In the genomic region with DNA sequence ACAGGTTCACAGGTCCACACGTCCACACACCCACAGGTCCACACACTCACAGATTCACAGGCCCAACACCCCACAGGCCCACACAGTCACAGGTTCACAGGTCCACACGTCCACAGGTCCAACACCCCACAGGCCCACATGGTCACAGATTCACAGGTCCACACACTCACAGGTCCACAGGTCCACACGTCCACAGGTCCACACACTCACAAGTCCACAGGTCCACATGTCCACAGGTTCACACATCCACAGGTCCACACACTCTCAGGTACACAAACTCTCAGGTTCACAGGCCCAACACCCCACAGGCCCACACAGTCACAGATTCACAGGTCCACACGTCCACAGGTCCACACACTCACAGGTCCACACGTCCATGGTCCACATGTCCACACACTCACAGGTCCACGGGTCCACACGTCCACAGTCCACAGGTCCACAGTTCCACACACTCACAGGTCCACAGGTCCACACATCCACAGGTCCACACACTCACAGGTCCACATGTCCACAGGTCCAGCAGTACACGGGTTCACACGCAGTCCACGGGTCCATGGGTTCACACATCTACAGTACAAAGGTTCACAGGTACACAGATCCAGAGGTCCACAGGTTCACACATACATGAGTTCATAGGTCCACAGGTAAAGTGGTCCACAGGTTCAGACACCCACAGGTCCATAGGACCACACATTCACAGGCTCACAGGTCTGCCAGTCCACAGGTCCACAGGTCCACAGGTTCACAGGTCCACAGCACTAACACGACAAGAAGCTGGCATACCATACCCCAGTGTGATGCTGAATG, we compare ENCODE assay signal across 11 cellular contexts. TPM values are rescaled to one million over a fixed set of nuclear protein-coding genes. Genes with fewer than 3 reads are reported as not detected.
DNase-seq lines count a peak whose midpoint lies in the region; ATAC-seq, FAIRE-seq and TF ChIP-seq lines count a peak whose summit lies in the region.
"Had no signal": no experiment of that assay in that cellular context is flagged by ENCODE, and none has a peak within 500 bp of the region (broad histone marks: within the 10 kb centered on the region; RNA-seq: fewer than 3 reads in every experiment).

No MANE protein-coding gene starts in this region.

- TF ChIP-seq CTCF in H1 (IDR thresholded peaks at IDR 0.05; ENCODE audit: control extremely low read depth in 1 of 3, insufficient read depth in 1 of 3, low read depth in 1 of 3, low read length in 3 of 3) (no peak), osteocyte (IDR thresholded peaks at IDR 0.05) (no peak), SK-N-SH (IDR thresholded peaks at IDR 0.05) (no peak), prostate gland (IDR thresholded peaks at IDR 0.05) (no peak)

- peak overlapping the region; percentile 97 for H3K27ac Mint-ChIP-seq in stimulated activated naive CD8-positive, alpha-beta T cell treated with anti-CD3 and anti-CD28 coated beads, Interleukin-15, Interleukin-2, amounts not matched to agents 100 ng/mL and 50 ng/mL, for 24 hours
- peak overlapping the region; percentile 97 for H3K27ac Mint-ChIP-seq in osteocyte (ENCODE audit: unreplicated experiment)

- H3K27me3 ChIP-seq in H1 (replicated peaks in 1 of 4; ENCODE audit: control insufficient read depth in 3 of 4, extremely low read depth in 1 of 4, insufficient read depth in 3 of 4, low read length in 3 of 4): no peaks in the 10 kb centered on the region
- H3K27me3 ChIP-seq in aorta (ENCODE audit: control insufficient read depth in 1 of 2, insufficient read depth in 2 of 2, low read length in 1 of 2): no peaks in the 10 kb centered on the region
- no peaks in the 10 kb centered on the region for H3K27me3 ChIP-seq in SK-N-SH (ENCODE audit: insufficient read depth)
- H3K27me3 ChIP-seq in prostate gland (replicated peaks; ENCODE audit: insufficient read depth): peaks cover 4% of the 10 kb centered on the region

- no peak overlapping the region for H3K18ac ChIP-seq in H1 (ENCODE audit: extremely low read depth, low read length)

- no peak for TF ChIP-seq EP300 in H1 (IDR thresholded peaks at IDR 0.05; ENCODE audit: borderline replicate concordance in 1 of 2, low read depth in 2 of 2, low read length in 2 of 2)
- TF ChIP-seq EP300 in SK-N-SH (IDR thresholded peaks at IDR 0.05; ENCODE audit: borderline replicate concordance in 1 of 2, low read depth in 1 of 2, low read length in 1 of 2): no peak

- no peak overlapping the region for H3K9ac ChIP-seq in H1 (replicated peaks in 1 of 4; ENCODE audit: extremely low read depth in 1 of 4, low read depth in 3 of 4, low read length in 3 of 4)
- H3K9ac ChIP-seq in SK-N-SH: no peak overlapping the region

- TF ChIP-seq RAD21 in H1 (IDR thresholded peaks at IDR 0.05 in 1 of 2, conservative IDR thresholded peaks at IDR 0.05 in 1 of 2; ENCODE audit: low read depth in 2 of 2, low read length in 2 of 2) (no peak), SK-N-SH (IDR thresholded peaks at IDR 0.05; ENCODE audit: low read length) (no peak)

- no peak overlapping the region for H3K14ac ChIP-seq in H1 (ENCODE audit: insufficient read length)

- no peak overlapping the region for H4K91ac ChIP-seq in H1 (replicated peaks; ENCODE audit: insufficient read length, low read length)

- WGBS in H1 (ENCODE audit: extremely low coverage in 1 of 2, insufficient coverage in 1 of 2, insufficient read length in 1 of 2, insufficient replicate concordance in 2 of 2, low coverage in 1 of 2, low lambda C conversion rate in 2 of 2, missing lambda C conversion rate in 1 of 2), 2 experiments: 86% methylated on average over 11 of the region's 11 CpGs; no CpG with 5 or more reads in 1 of the 2 experiments
- WGBS in aorta, 2 donors: 86% methylated on average over 11 of the region's 11 CpGs
- WGBS in SK-N-SH (ENCODE audit: low lambda C conversion rate): 72% methylated on average over 11 of the region's 11 CpGs
- 98% methylated on average over 10 of the region's 11 CpGs for WGBS in prostate gland

- no peaks in the 10 kb centered on the region for H3K79me2 ChIP-seq in H1 (ENCODE audit: control insufficient read depth in 1 of 2, insufficient read depth in 2 of 2, low read length in 2 of 2)
- no peaks in the 10 kb centered on the region for H3K79me2 ChIP-seq in SK-N-SH (ENCODE audit: insufficient read depth)

- H2AFZ ChIP-seq in H1 (ENCODE audit: low read length) (no peak overlapping the region), SK-N-SH (ENCODE audit: low read depth) (no peak overlapping the region)

- H3K4me3 ChIP-seq in H1 (ENCODE audit: extremely low read depth in 1 of 4, insufficient read depth in 2 of 4, low read depth in 3 of 4, low read length in 4 of 4): no peak overlapping the region; a peak in 2 of 8 replicates
- no peak overlapping the region for H3K4me3 ChIP-seq in aorta (ENCODE audit: low read length in 2 of 2)
- no peak overlapping the region for H3K4me3 ChIP-seq in SK-N-SH (ENCODE audit: low read depth in 2 of 2, low read length in 1 of 2)
- H3K4me3 ChIP-seq in prostate gland: no peak overlapping the region

- H2AK5ac ChIP-seq in H1 (ENCODE audit: low read depth, low read length): peak overlapping the region; percentile 72; the same call in 1 of the 2 replicates

- no peak for FAIRE-seq in H1 (lab: Jason Lieb, UNC)

- POLR2A ChIA-PET in H1 (lab: Charles Lee; ENCODE audit: partially characterized antibody): no interaction called here
- POLR2A ChIA-PET in SK-N-SH (lab: Yijun Ruan, JAX): no interaction called here

- H3K27ac ChIP-seq in H1 (ENCODE audit: low read depth, low read length): 0 out of 2 replicates have a peak overlapping the region, but pooled peaks have one; percentile 6
- H3K27ac ChIP-seq in aorta (ENCODE audit: low read depth in 1 of 2, low read length in 2 of 2): peak overlapping the region; percentile 89 to 95
- no peak overlapping the region for H3K27ac ChIP-seq in SK-N-SH (ENCODE audit: low read depth in 2 of 2, low read length in 1 of 2)
- H3K27ac ChIP-seq in prostate gland: no peak overlapping the region

- no peak overlapping the region for H4K8ac ChIP-seq in H1 (ENCODE audit: extremely low read depth, insufficient read depth, low read length)

- H3K9me3 Mint-ChIP-seq in stimulated activated naive CD8-positive, alpha-beta T cell treated with anti-CD3 and anti-CD28 coated beads, Interleukin-15, Interleukin-2, amounts not matched to agents 100 ng/mL and 50 ng/mL, for 24 hours: peaks cover 8% of the 10 kb centered on the region
- H3K9me3 Mint-ChIP-seq in osteocyte (ENCODE audit: unreplicated experiment): peaks cover 7% of the 10 kb centered on the region

- H2BK5ac ChIP-seq in H1 (ENCODE audit: low read depth, low read length): peak overlapping the region; percentile 10; the same call in 1 of the 2 replicates

- no peak overlapping the region for H3K23ac ChIP-seq in H1 (ENCODE audit: insufficient read length)

- no peak overlapping the region for H3K56ac ChIP-seq in H1 (replicated peaks; ENCODE audit: insufficient read length, low read depth, low read length)

- intact Hi-C loops in aorta (cut with DNase I) (no loop called here), prostate gland (cut with DNase I) (loop anchor here (5.0 kb wide), 2 partner anchors 34 to 76 kb away; partner anchors contain the start of gene COL6A1)

- H3K4me1 Mint-ChIP-seq in stimulated activated naive CD8-positive, alpha-beta T cell treated with anti-CD3 and anti-CD28 coated beads, Interleukin-15, Interleukin-2, amounts not matched to agents 100 ng/mL and 50 ng/mL, for 24 hours (ENCODE audit: low read depth): peaks cover 77% of the 10 kb centered on the region
- peaks cover 58% of the 10 kb centered on the region for H3K4me1 Mint-ChIP-seq in osteocyte (ENCODE audit: unreplicated experiment)

- DNase-seq in stimulated activated naive CD8-positive, alpha-beta T cell treated with anti-CD3 and anti-CD28 coated beads, Interleukin-15, Interleukin-2, amounts not matched to agents 100 U/mL and 50 U/mL, for 24 hours: no peak
- DNase-seq in H1 (ENCODE audit: low read depth in 1 of 2, low spot score in 2 of 2) (no peak), osteocyte (ENCODE audit: extremely low spot score, unreplicated experiment) (peak; percentile 53), aorta (peak in 1 of 2 donors; percentile 59), SK-N-SH (no peak), ecto neural progenitor cell (ENCODE audit: low spot score) (no peak), prostate gland (ENCODE audit: low spot score) (no peak)
- DNase-seq: activated CD4-positive, alpha-beta T cell treated with anti-CD3 and anti-CD28 coated beads for 4 hours; NCI-H2107 had no signal

- CTCF ChIA-PET in H1 (lab: Charles Lee; ENCODE audit: partially characterized antibody) (no interaction called here), SK-N-SH (lab: Yijun Ruan, JAX) (no interaction called here)

- peak overlapping the region; percentile 83; the same call in 1 of the 2 replicates for H2BK20ac ChIP-seq in H1 (ENCODE audit: low read length)

- H3K36me3 Mint-ChIP-seq in stimulated activated naive CD8-positive, alpha-beta T cell treated with anti-CD3 and anti-CD28 coated beads, Interleukin-15, Interleukin-2, amounts not matched to agents 100 ng/mL and 50 ng/mL, for 24 hours (ENCODE audit: low read depth): peaks cover 3% of the 10 kb centered on the region
- no peaks in the 10 kb centered on the region for H3K36me3 Mint-ChIP-seq in osteocyte (ENCODE audit: unreplicated experiment)

- H4K20me1 ChIP-seq in H1 (replicated peaks in 1 of 2; ENCODE audit: control insufficient read depth in 1 of 2, insufficient read depth in 2 of 2, low read length in 2 of 2): no peaks in the 10 kb centered on the region
- H4K20me1 ChIP-seq in SK-N-SH (ENCODE audit: insufficient read depth): no peaks in the 10 kb centered on the region

- no peaks in the 10 kb centered on the region for H3K79me1 ChIP-seq in H1 (ENCODE audit: low read depth, low read length)

- TF ChIP-seq POLR2A in H1 (IDR thresholded peaks at IDR 0.05; ENCODE audit: control extremely low read depth in 1 of 2, low read depth in 2 of 2, low read length in 2 of 2): no peak
- TF ChIP-seq POLR2A in prostate gland (IDR thresholded peaks at IDR 0.05): no peak

- peak overlapping the region; percentile 62; the same call in 1 of the 2 replicates for H2BK12ac ChIP-seq in H1 (ENCODE audit: low read depth, low read length)

- no peaks in the 10 kb centered on the region for H3K36me3 ChIP-seq in H1 (ENCODE audit: control insufficient read depth in 2 of 4, insufficient read depth in 4 of 4, low read length in 3 of 4)
- no peaks in the 10 kb centered on the region for H3K36me3 ChIP-seq in aorta (ENCODE audit: control insufficient read depth in 1 of 2, insufficient read depth in 2 of 2, low read length in 1 of 2)
- no peaks in the 10 kb centered on the region for H3K36me3 ChIP-seq in SK-N-SH (replicated peaks in 1 of 2; ENCODE audit: control insufficient read depth in 1 of 2, insufficient read depth in 2 of 2, low read length in 1 of 2)
- no peaks in the 10 kb centered on the region for H3K36me3 ChIP-seq in prostate gland

- H3K4me2 ChIP-seq in H1 (ENCODE audit: insufficient read depth in 1 of 2, low read depth in 2 of 2, low read length in 2 of 2) (no peak overlapping the region), SK-N-SH (no peak overlapping the region)

- peak overlapping the region; percentile 57 for H3K4me3 Mint-ChIP-seq in stimulated activated naive CD8-positive, alpha-beta T cell treated with anti-CD3 and anti-CD28 coated beads, Interleukin-15, Interleukin-2, amounts not matched to agents 100 ng/mL and 50 ng/mL, for 24 hours
- H3K4me3 Mint-ChIP-seq in osteocyte (ENCODE audit: unreplicated experiment): no peak overlapping the region

- no peak overlapping the region; the same call in 1 of the 2 replicates for H2BK15ac ChIP-seq in H1 (ENCODE audit: low read length)

- H3K4ac ChIP-seq in H1 (replicated peaks; ENCODE audit: insufficient read length, low read depth, low read length): peak overlapping the region; percentile 69

- H3K23me2 ChIP-seq in H1 (ENCODE audit: low read depth, low read length): no peaks in the 10 kb centered on the region

- H3K27me3 Mint-ChIP-seq in stimulated activated naive CD8-positive, alpha-beta T cell treated with anti-CD3 and anti-CD28 coated beads, Interleukin-15, Interleukin-2, amounts not matched to agents 100 ng/mL and 50 ng/mL, for 24 hours: peaks cover 23% of the 10 kb centered on the region
- H3K27me3 Mint-ChIP-seq in osteocyte (ENCODE audit: unreplicated experiment): no peaks in the 10 kb centered on the region

- H3F3A ChIP-seq in SK-N-SH (replicated peaks; ENCODE audit: insufficient read depth): no peaks in the 10 kb centered on the region

- no peaks in the 10 kb centered on the region for H3K9me2 ChIP-seq in SK-N-SH

- peaks cover 0 to 3% (median 2%) of the 10 kb centered on the region in 4 experiments; a peak in 4 of 7 replicates for H3K4me1 ChIP-seq in H1 (replicated peaks in 1 of 4; ENCODE audit: control insufficient read depth in 3 of 4, insufficient read depth in 4 of 4, low read length in 3 of 4)
- peaks cover 0 to 2% of the 10 kb centered on the region in 2 donors for H3K4me1 ChIP-seq in aorta (ENCODE audit: control insufficient read depth in 1 of 2, insufficient read depth in 2 of 2, low read length in 2 of 2)
- H3K4me1 ChIP-seq in SK-N-SH (ENCODE audit: control insufficient read depth in 1 of 2, insufficient read depth in 2 of 2, low read depth in 1 of 2, low read length in 1 of 2): peaks cover 0 to 9% of the 10 kb centered on the region in 2 experiments; a peak in 1 of 4 replicates
- H3K4me1 ChIP-seq in prostate gland (replicated peaks): no peaks in the 10 kb centered on the region

- no peak overlapping the region for H4K5ac ChIP-seq in H1 (ENCODE audit: insufficient read length, low read depth, low read length)

- no peak for ATAC-seq in stimulated activated naive CD8-positive, alpha-beta T cell treated with anti-CD3 and anti-CD28 coated beads, Interleukin-15, Interleukin-2, amounts not matched to agents 100 U/mL and 50 U/mL, for 24 hours
- no peak for ATAC-seq in aorta (ENCODE audit: low FRiP score)
- ATAC-seq: activated naive CD4-positive, alpha-beta T cell treated with anti-CD3 and anti-CD28 coated beads, Interleukin-2, amount 50 U/mL, for 72 hours had no signal

- no peak overlapping the region for H2BK120ac ChIP-seq in H1 (replicated peaks; ENCODE audit: low read depth, low read length)

- H3K9me3 ChIP-seq in H1 (ENCODE audit: insufficient read depth in 2 of 2, low read depth in 1 of 2, low read length in 1 of 2): peaks cover 29 to 35% of the 10 kb centered on the region in 2 experiments
- no peaks in the 10 kb centered on the region for H3K9me3 ChIP-seq in aorta (ENCODE audit: control insufficient read depth, low read length)
- no peaks in the 10 kb centered on the region; the same call in 1 of the 2 replicates for H3K9me3 ChIP-seq in SK-N-SH
- H3K9me3 ChIP-seq in prostate gland: no peaks in the 10 kb centered on the region

RNA-seq across cellular contexts. Expression of gene COL6A2, which starts 39.4 kb away (rescaled TPM):
- total RNA-seq in H1 (2021; fragmentation: NEBNext Ultra II Directional; extraction: Animal tissue kit (Norgen Biotek cat#: 25700)): 60.6 and 62.7 TPM in 2 replicates
- polyA plus RNA-seq in H1 (2011; rRNA removed) (60.1 and 79.2 TPM in 2 replicates), aorta (1,000 to 10,000 TPM in 1 of 2 donors, 100 to 1,000 TPM in 1; 335 to 3,611 TPM), SK-N-SH (2012; rRNA removed) (66.6 and 108 TPM in 2 replicates)
- 60.4 TPM for polyA plus RNA-seq in H1 (2011; cell fraction: cytosol; rRNA removed)
- 219 TPM for polyA plus RNA-seq in H1 (2011; cell fraction: nucleus; rRNA removed)
- polyA plus RNA-seq in H1 (2012, experiment 1 of 2): 38.8 to 78.4 TPM (median 69.6 TPM) in 4 replicates
- 41.6 TPM for polyA plus RNA-seq in H1 (2012, experiment 2 of 2)
- polyA plus RNA-seq in H1 (2013, experiment 1 of 2): 99.7 TPM
- 84.9 TPM for polyA plus RNA-seq in H1 (2013, experiment 2 of 2)
- polyA minus RNA-seq in H1 (2011; rRNA and poly(A)+ RNA removed): 14.9 and 16.7 TPM in 2 replicates
- polyA minus RNA-seq in H1 (2011; cell fraction: cytosol; rRNA and poly(A)+ RNA removed): 30.5 TPM
- polyA minus RNA-seq in H1 (2011; cell fraction: nucleus; rRNA and poly(A)+ RNA removed): 40.6 TPM
- total RNA-seq in osteocyte (1,821 and 1,951 TPM in 2 replicates), aorta (1,000 to 10,000 TPM; 1,386 to 1,431 TPM), prostate gland (100 to 1,000 TPM; 198 to 474 TPM)
- 38.5 and 67.6 TPM in 2 replicates for polyA plus RNA-seq in SK-N-SH (2012; cell fraction: cytosol; rRNA removed)
- 184 and 188 TPM in 2 replicates for polyA plus RNA-seq in SK-N-SH (2012; cell fraction: nucleus; rRNA removed)

Comparison
In these comparisons a context has a peak if more than half of its experiments do, and no peak if none do; other contexts are left out.
1. H3K27ac ChIP-seq: peak in H1 (single experiment) and aorta (2 of 2); none in SK-N-SH (0 of 2) and prostate gland (0 of 2).